ENCODE assay signal across 10 cellular contexts in genomic region chr2:161088658-161089350, GRCh38.
A peak's percentile ranks its signal among the peaks of the same experiment; 100 is the strongest.
DNase-seq lines count a peak whose midpoint lies in the region; ATAC-seq lines count a peak whose summit lies in the region.
"Had no signal": no experiment of that assay in that cellular context is flagged by ENCODE, and none has a peak within 500 bp of the region (broad histone marks: within the 10 kb centered on the region; RNA-seq: fewer than 3 reads in every experiment).

No MANE protein-coding gene starts in this region.

- peak; percentile 27 to 41 for ATAC-seq in activated naive CD4-positive, alpha-beta T cell treated with anti-CD3 and anti-CD28 coated beads, Interleukin-2, amount 50 U/mL, for 72 hours
- ATAC-seq in HG02588 (IDR thresholded peaks at IDR 0.05; ENCODE audit: unreplicated experiment) (peak; percentile 93), HG03439 (IDR thresholded peaks at IDR 0.05; ENCODE audit: unreplicated experiment) (peak; percentile 82)
- ATAC-seq: right cardiac atrium, T-cell had no signal

- H3K36me3 Mint-ChIP-seq in activated naive CD4-positive, alpha-beta T cell treated with anti-CD3 and anti-CD28 coated beads, Interleukin-2, amount 50 U/mL, for 72 hours = peaks cover 6 to 8% of the 10 kb centered on the region in 2 donors
- H3K36me3 Mint-ChIP-seq in activated naive CD4-positive, alpha-beta T cell treated with anti-CD3 and anti-CD28 coated beads for 36 hours (ENCODE audit: low read depth) = no peaks in the 10 kb centered on the region
- no peaks in the 10 kb centered on the region for H3K36me3 Mint-ChIP-seq in stimulated activated naive CD8-positive, alpha-beta T cell treated with anti-CD3 and anti-CD28 coated beads, Interleukin-15, Interleukin-2, amounts not matched to agents 100 ng/mL and 50 ng/mL, for 24 hours (ENCODE audit: low read depth)
- H3K36me3 Mint-ChIP-seq: T-cell had no signal

- peaks cover 10 to 13% of the 10 kb centered on the region in 2 donors for H3K9me3 Mint-ChIP-seq in activated naive CD4-positive, alpha-beta T cell treated with anti-CD3 and anti-CD28 coated beads, Interleukin-2, amount 50 U/mL, for 72 hours
- no peaks in the 10 kb centered on the region for H3K9me3 Mint-ChIP-seq in activated naive CD4-positive, alpha-beta T cell treated with anti-CD3 and anti-CD28 coated beads for 36 hours
- H3K9me3 Mint-ChIP-seq in stimulated activated naive CD8-positive, alpha-beta T cell treated with anti-CD3 and anti-CD28 coated beads, Interleukin-15, Interleukin-2, amounts not matched to agents 100 ng/mL and 50 ng/mL, for 24 hours = no peaks in the 10 kb centered on the region
- H3K9me3 Mint-ChIP-seq: T-cell had no signal

- H3K4me1 Mint-ChIP-seq in activated naive CD4-positive, alpha-beta T cell treated with anti-CD3 and anti-CD28 coated beads for 36 hours (ENCODE audit: low read depth) = peaks cover 36% of the 10 kb centered on the region
- H3K4me1 Mint-ChIP-seq in stimulated activated naive CD8-positive, alpha-beta T cell treated with anti-CD3 and anti-CD28 coated beads, Interleukin-15, Interleukin-2, amounts not matched to agents 100 ng/mL and 50 ng/mL, for 24 hours (ENCODE audit: low read depth) = peaks cover 28% of the 10 kb centered on the region

- no peak for DNase-seq in activated naive CD4-positive, alpha-beta T cell treated with anti-CD3 and anti-CD28 coated beads, Interleukin-2, amount 50 U/mL, for 72 hours (ENCODE audit: low spot score in 2 of 2)
- no peak for DNase-seq in activated naive CD4-positive, alpha-beta T cell treated with anti-CD3 and anti-CD28 coated beads for 36 hours
- DNase-seq in superior temporal gyrus (ENCODE audit: extremely low spot score) (no peak), OCI-M2 (lab: John Stamatoyannopoulos, UW; ENCODE audit: unreplicated experiment) (no peak), DMS 273 treated with DMSO at 0.1 percent for 48 hours (lab: John Stamatoyannopoulos, UW) (no peak)
- DNase-seq: right cardiac atrium, T-cell had no signal

- peak overlapping the region; percentile 3 to 86 for H3K27ac Mint-ChIP-seq in activated naive CD4-positive, alpha-beta T cell treated with anti-CD3 and anti-CD28 coated beads, Interleukin-2, amount 50 U/mL, for 72 hours
- H3K27ac Mint-ChIP-seq in activated naive CD4-positive, alpha-beta T cell treated with anti-CD3 and anti-CD28 coated beads for 36 hours = no peak overlapping the region
- H3K27ac Mint-ChIP-seq in stimulated activated naive CD8-positive, alpha-beta T cell treated with anti-CD3 and anti-CD28 coated beads, Interleukin-15, Interleukin-2, amounts not matched to agents 100 ng/mL and 50 ng/mL, for 24 hours = peak overlapping the region; percentile 2

- CTCF ChIA-PET in activated naive CD4-positive, alpha-beta T cell treated with anti-CD3 and anti-CD28 coated beads for 36 hours (lab: Charles Lee) = interaction anchor here (0.7 to 1.4 kb wide), 3 partner anchors 10 to 72 kb away, joined by 3 read pairs; no protein-coding TSS in a partner anchor

- H3K27me3 Mint-ChIP-seq in activated naive CD4-positive, alpha-beta T cell treated with anti-CD3 and anti-CD28 coated beads for 36 hours (ENCODE audit: low read depth) = no peaks in the 10 kb centered on the region
- H3K27me3 Mint-ChIP-seq in stimulated activated naive CD8-positive, alpha-beta T cell treated with anti-CD3 and anti-CD28 coated beads, Interleukin-15, Interleukin-2, amounts not matched to agents 100 ng/mL and 50 ng/mL, for 24 hours = no peaks in the 10 kb centered on the region
- H3K27me3 Mint-ChIP-seq: T-cell had no signal

- no peak overlapping the region for H3K4me3 Mint-ChIP-seq in activated naive CD4-positive, alpha-beta T cell treated with anti-CD3 and anti-CD28 coated beads for 36 hours
- no peak overlapping the region for H3K4me3 Mint-ChIP-seq in stimulated activated naive CD8-positive, alpha-beta T cell treated with anti-CD3 and anti-CD28 coated beads, Interleukin-15, Interleukin-2, amounts not matched to agents 100 ng/mL and 50 ng/mL, for 24 hours
- H3K4me3 Mint-ChIP-seq: T-cell had no signal

- intact Hi-C loops in activated naive CD4-positive, alpha-beta T cell treated with anti-CD3 and anti-CD28 coated beads for 36 hours (cut with micrococcal nuclease) = no loop called here

Comparison
In these comparisons a context has a peak if more than half of its experiments do, and no peak if none do; other contexts are left out.
1. ATAC-seq: peak in every context shown above with its lines; median percentile 93 in HG02588; 82 in HG03439; 34 in activated naive CD4-positive, alpha-beta T cell treated with anti-CD3 and anti-CD28 coated beads, Interleukin-2, amount 50 U/mL, for 72 hours.